In the genomic region with DNA sequence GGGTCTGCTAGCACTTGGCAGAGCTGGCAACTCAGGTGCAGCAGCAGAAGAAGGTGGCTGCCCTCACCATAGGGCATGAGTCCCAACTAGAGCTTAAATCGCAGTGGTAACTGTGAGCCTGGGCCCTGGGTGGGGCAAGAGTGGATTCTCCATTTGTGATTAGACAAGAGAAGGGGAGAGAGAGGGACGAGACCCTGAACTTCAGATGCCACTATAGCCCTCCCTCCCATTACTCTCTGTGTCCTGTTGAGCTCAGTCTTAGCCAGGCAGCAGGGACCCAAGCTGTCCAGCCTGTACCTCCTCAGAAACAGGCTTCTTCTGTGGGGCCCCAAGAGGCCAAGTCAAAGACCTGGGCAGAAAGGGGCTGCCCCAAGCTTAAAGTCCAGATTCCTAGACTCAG, we compare ENCODE assay signal across 2 cellular contexts.
TF ChIP-seq lines count a peak whose summit lies in the region.

No MANE protein-coding gene starts in this region.

TF ChIP-seq in GM23338, 12 proteins besides CTCF, POLR2A, EP300 and RAD21:
- TF ChIP-seq POLR2AphosphoS5 (IDR thresholded peaks at IDR 0.05; ENCODE audit: low read depth) (no peak), STAT1 (IDR thresholded peaks at IDR 0.05; ENCODE audit: unreplicated experiment) (no peak), EZH2phosphoT487 (IDR thresholded peaks at IDR 0.05; ENCODE audit: unreplicated experiment) (no peak), CREB1 (CRISPR knock-in tag; IDR thresholded peaks at IDR 0.05; ENCODE audit: low read depth) (no peak), ZNF331 (CRISPR knock-in tag; IDR thresholded peaks at IDR 0.05; ENCODE audit: low read depth) (no peak), REST (IDR thresholded peaks at IDR 0.05; ENCODE audit: unreplicated experiment) (no peak)

TF ChIP-seq in H1, 55 proteins besides CTCF, POLR2A, EP300 and RAD21:
- TF ChIP-seq TAF7 (optimal IDR thresholded peaks at IDR 0.05; ENCODE audit: borderline replicate concordance, low read depth, low read length) (no peak), TCF12 (IDR thresholded peaks at IDR 0.05; ENCODE audit: low read depth, low read length) (no peak), GABPA (IDR thresholded peaks at IDR 0.05; ENCODE audit: borderline replicate concordance, insufficient read depth, low read length) (no peak), BCL11A (IDR thresholded peaks at IDR 0.05; ENCODE audit: low read depth in 2 of 2, low read length in 2 of 2) (no peak), TAF1 (IDR thresholded peaks at IDR 0.05; ENCODE audit: low read depth, low read length) (no peak), MAFK (IDR thresholded peaks at IDR 0.05; ENCODE audit: low read depth, low read length) (no peak), RXRA (IDR thresholded peaks at IDR 0.05; ENCODE audit: insufficient read depth, low read depth, low read length) (no peak), CEBPB (IDR thresholded peaks at IDR 0.05; ENCODE audit: low read depth, low read length) (no peak), GTF2F1 (IDR thresholded peaks at IDR 0.05; ENCODE audit: borderline replicate concordance, low read depth, low read length) (no peak), EZH2 (IDR thresholded peaks at IDR 0.05; ENCODE audit: low read depth, low read length, severe bottlenecking) (no peak), JUN (IDR thresholded peaks at IDR 0.05; ENCODE audit: low read depth, low read length) (no peak), TEAD4 (IDR thresholded peaks at IDR 0.05; ENCODE audit: low read depth, low read length) (no peak), RNF2 (IDR thresholded peaks at IDR 0.05; ENCODE audit: borderline replicate concordance, low read depth, low read length, missing control alignments, poor library complexity, severe bottlenecking) (no peak), FOSL1 (IDR thresholded peaks at IDR 0.05; ENCODE audit: insufficient read depth, low read depth, low read length) (no peak)
TF ChIP-seq in H1: peak in this region for 0.
